Comparison of ENCODE assay signal across 12 cellular contexts in genomic region chr12:110557300-110557699, GRCh38.
"Had no signal": no experiment of that assay in that cellular context is flagged by ENCODE, and none has a peak within 500 bp of the region (broad histone marks: within the 10 kb centered on the region; RNA-seq: fewer than 3 reads in every experiment).

No MANE protein-coding gene starts in this region.

- H3K36me3 ChIP-seq: right lobe of liver, thyroid gland had no signal

- DNase-seq: activated CD4-positive, alpha-beta T cell treated with anti-CD3 and anti-CD28 coated beads, Interleukin-2, amount 10 ng/mL, durations not matched to agents 24 days and 14 days; activated CD8-positive, alpha-beta memory T cell treated with anti-CD3 and anti-CD28 coated beads for 24 hours; activated naive CD8-positive, alpha-beta T cell treated with anti-CD3 and anti-CD28 coated beads, Interleukin-2, amount 10 ng/mL, durations not matched to agents 7 days and 5 days; effector memory CD4-positive, alpha-beta T cell; foreskin keratinocyte; head of caudate nucleus; mammary epithelial cell; right lobe of liver; spleen; T-helper 2 cell; thyroid gland had no signal

- H3K9me3 ChIP-seq: right lobe of liver, thyroid gland had no signal

- H3K27ac ChIP-seq: foreskin keratinocyte, right lobe of liver, spleen, thyroid gland had no signal

- H3K4me3 ChIP-seq: right lobe of liver, spleen, thyroid gland had no signal

- H3K27me3 ChIP-seq: foreskin keratinocyte, right lobe of liver, spleen, thyroid gland had no signal

- ATAC-seq: foreskin keratinocyte, WTC11 had no signal
